In the genomic region with DNA sequence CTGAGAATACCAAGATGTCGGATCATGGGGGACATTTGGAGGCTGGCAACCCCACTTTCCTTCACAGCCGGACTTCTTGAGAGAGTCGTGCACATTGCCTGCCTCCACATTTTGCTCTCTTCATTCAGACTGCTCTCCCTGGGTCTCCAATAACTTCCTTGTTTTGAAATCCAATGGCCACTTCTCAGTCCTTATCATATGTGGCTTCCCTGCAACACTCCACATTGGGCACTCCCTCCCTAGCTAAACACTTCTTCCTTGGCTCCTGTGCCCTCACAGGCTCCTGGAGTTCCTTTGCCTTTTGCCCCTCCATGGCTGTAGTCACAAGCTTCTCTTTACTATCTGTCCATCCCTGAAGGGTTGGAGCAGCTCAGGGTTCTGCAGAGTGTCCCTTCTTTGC, we compare ENCODE assay signal across 34 cellular contexts. TPM values are rescaled to one million over a fixed set of nuclear protein-coding genes. Genes with fewer than 3 reads are reported as not detected.
"Had no signal": no experiment of that assay in that cellular context is flagged by ENCODE, and none has a peak within 500 bp of the region (broad histone marks: within the 10 kb centered on the region; RNA-seq: fewer than 3 reads in every experiment).

No MANE protein-coding gene starts in this region.

- ATAC-seq: activated naive CD8-positive, alpha-beta T cell treated with anti-CD3 and anti-CD28 coated beads, Interleukin-2, amount 50 U/mL, for 24 hours; body of pancreas; gastroesophageal sphincter; WTC11 had no signal

- DNase-seq: activated CD4-positive, alpha-beta memory T cell treated with anti-CD3 and anti-CD28 coated beads, Interleukin-2, amount 10 ng/mL, durations not matched to agents 7 days and 5 days; activated CD4-positive, alpha-beta T cell treated with anti-CD3 and anti-CD28 coated beads for 1 hour; activated CD4-positive, alpha-beta T cell treated with anti-CD3 and anti-CD28 coated beads for 4 hours; activated CD4-positive, alpha-beta T cell treated with anti-CD3 and anti-CD28 coated beads, Interleukin-2, amount 10 ng/mL, durations not matched to agents 7 days and 5 days; activated CD4-positive, alpha-beta T cell treated with anti-CD3 and anti-CD28 coated beads, Interleukin-2, amount 50 U/mL, for 4 hours; activated CD8-positive, alpha-beta memory T cell treated with anti-CD3 and anti-CD28 coated beads, Interleukin-2, amount 50 U/mL, for 4 hours; activated effector memory CD4-positive, alpha-beta T cell treated with anti-CD3 and anti-CD28 coated beads, Interleukin-2, amount 50 U/mL, for 16 hours; activated naive CD4-positive, alpha-beta T cell treated with anti-CD3 and anti-CD28 coated beads for 36 hours; activated naive CD8-positive, alpha-beta T cell treated with anti-CD3 and anti-CD28 coated beads for 36 hours; activated naive CD8-positive, alpha-beta T cell treated with anti-CD3 and anti-CD28 coated beads, Interleukin-2, amount 50 U/mL, for 24 hours; activated T-cell treated with anti-CD3 and anti-CD28 coated beads, Interleukin-2, amount 50 U/mL, for 1 hour; activated T-cell treated with anti-CD3 and anti-CD28 coated beads, Interleukin-2, amount 50 U/mL, for 48 hours; adrenal gland; amygdala; aorta; body of pancreas; central memory CD4-positive, alpha-beta T cell; cerebellar nuclear complex; colonic mucosa; effector CD8-positive, alpha-beta T cell; erythroblast; foreskin melanocyte; T-helper 2 cell had no signal

- H3K9me3 ChIP-seq: adrenal gland, body of pancreas, colonic mucosa, esophagus muscularis mucosa, gastroesophageal sphincter had no signal

- H3K27me3 ChIP-seq: adrenal gland, body of pancreas, colonic mucosa, esophagus muscularis mucosa, gastroesophageal sphincter had no signal

- H3K4me3 ChIP-seq: adrenal gland, body of pancreas, colonic mucosa, esophagus muscularis mucosa, gastroesophageal sphincter had no signal

- H3K4me1 ChIP-seq: adrenal gland, body of pancreas, colonic mucosa, gastroesophageal sphincter had no signal

- H3K36me3 ChIP-seq: adrenal gland, colonic mucosa, esophagus muscularis mucosa, gastroesophageal sphincter had no signal

- H3K27ac ChIP-seq: adrenal gland, body of pancreas, colonic mucosa, esophagus muscularis mucosa, gastroesophageal sphincter, VCaP had no signal

RNA-seq across cellular contexts. Expression of a gene that starts 37.0 kb away (rescaled TPM):
- total RNA-seq: activated CD4-positive, alpha-beta memory T cell treated with anti-CD3 and anti-CD28 coated beads, Interleukin-2, amount 10 ng/mL, durations not matched to agents 7 days and 5 days; activated CD4-positive, alpha-beta T cell treated with anti-CD3 and anti-CD28 coated beads, Interleukin-2, amount 10 ng/mL, durations not matched to agents 7 days and 5 days; activated naive CD4-positive, alpha-beta T cell treated with anti-CD3 and anti-CD28 coated beads for 36 hours; activated naive CD8-positive, alpha-beta T cell treated with anti-CD3 and anti-CD28 coated beads for 36 hours; activated T-helper 1 cell treated with anti-CD3 and anti-CD28 coated beads, Interleukin-12 subunit alpha, Interleukin-12 subunit beta, Interleukin-2, Interleukin-4 antibody, amounts not matched to agents 30 ng/mL and 10 ng/mL and 1 ng/mL, durations not matched to agents 14 hours and 24 hours and 36 hours; activated T-helper 2 cell treated with anti-CD3 and anti-CD28 coated beads, Interferon-gamma antibody, Interleukin-2, Interleukin-4, amounts not matched to agents 10 μg/mL and 5 μg/mL and 100 μg/mL, durations not matched to agents 14 hours and 24 hours and 36 hours; dermis microvascular lymphatic vessel endothelial cell; fibroblast of lung; fibroblast of villous mesenchyme; glomerular endothelial cell; T-helper 1 cell treated with Interleukin-12 subunit alpha and Interleukin-12 subunit beta and Interleukin-4 antibody, amounts not matched to agents 30 ng/mL and 1 ng/mL, for 36 hours had no signal
- polyA plus RNA-seq: fibroblast of lung had no signal
